15 cellular contexts compared by ENCODE assay signal in genomic region chr6:72559067-72559466, GRCh38.
"Had no signal": no experiment of that assay in that cellular context is flagged by ENCODE, and none has a peak within 500 bp of the region (broad histone marks: within the 10 kb centered on the region; RNA-seq: fewer than 3 reads in every experiment).

No MANE protein-coding gene starts in this region.

- H3K27me3 Mint-ChIP-seq: stimulated activated naive CD8-positive, alpha-beta T cell treated with anti-CD3 and anti-CD28 coated beads, Interleukin-15, amount 100 ng/mL, for 72 hours had no signal

- H3K4me3 Mint-ChIP-seq: activated B cell treated with CpG ODN at 0.5 μM for 24 hours; activated CD8-positive, alpha-beta T cell treated with anti-CD3 and anti-CD28 coated beads for 36 hours; activated T-cell treated with anti-CD3 and anti-CD28 coated beads, Interleukin-2, amount 50 U/mL, for 4 hours; stimulated activated naive CD8-positive, alpha-beta T cell treated with anti-CD3 and anti-CD28 coated beads, Interleukin-15, amount 100 ng/mL, for 72 hours had no signal

- H3K36me3 Mint-ChIP-seq: activated naive CD4-positive, alpha-beta T cell treated with anti-CD3 and anti-CD28 coated beads, Interleukin-2, amount 50 U/mL, for 72 hours had no signal

- H3K36me3 ChIP-seq: cardiac muscle cell, ovary, sigmoid colon, spleen, upper lobe of left lung had no signal

- DNase-seq: activated B cell treated with CpG ODN at 0.5 μM for 24 hours; activated CD4-positive, alpha-beta T cell treated with anti-CD3 and anti-CD28 coated beads for 48 hours; activated CD8-positive, alpha-beta T cell treated with anti-CD3 and anti-CD28 coated beads for 36 hours; activated gamma-delta T cell; activated T-cell treated with anti-CD3 and anti-CD28 coated beads, Interleukin-2, amount 50 U/mL, for 4 hours; foreskin melanocyte; ovary; sigmoid colon; spleen; stimulated activated naive CD8-positive, alpha-beta T cell treated with anti-CD3 and anti-CD28 coated beads, Interleukin-15, amount 100 ng/mL, for 72 hours; testis; upper lobe of left lung had no signal

- H3K9me3 Mint-ChIP-seq: activated B cell treated with CpG ODN at 0.5 μM for 24 hours; activated CD8-positive, alpha-beta T cell treated with anti-CD3 and anti-CD28 coated beads for 36 hours; activated naive CD4-positive, alpha-beta T cell treated with anti-CD3 and anti-CD28 coated beads, Interleukin-2, amount 50 U/mL, for 72 hours; activated T-cell treated with anti-CD3 and anti-CD28 coated beads, Interleukin-2, amount 50 U/mL, for 4 hours; stimulated activated naive CD8-positive, alpha-beta T cell treated with anti-CD3 and anti-CD28 coated beads, Interleukin-15, amount 100 ng/mL, for 72 hours had no signal

- ATAC-seq: activated CD8-positive, alpha-beta T cell treated with anti-CD3 and anti-CD28 coated beads for 36 hours; activated naive CD4-positive, alpha-beta T cell treated with anti-CD3 and anti-CD28 coated beads, Interleukin-2, amount 50 U/mL, for 72 hours; activated T-cell treated with anti-CD3 and anti-CD28 coated beads, Interleukin-2, amount 50 U/mL, for 4 hours; stimulated activated naive CD8-positive, alpha-beta T cell treated with anti-CD3 and anti-CD28 coated beads, Interleukin-15, amount 100 ng/mL, for 72 hours had no signal

- H3K4me3 ChIP-seq: cardiac muscle cell, ovary, sigmoid colon, spleen, testis, upper lobe of left lung had no signal

- H3K27ac ChIP-seq: cardiac muscle cell, epithelial cell of prostate, ovary, sigmoid colon, spleen, testis, upper lobe of left lung had no signal

- H3K4me1 Mint-ChIP-seq: activated B cell treated with CpG ODN at 0.5 μM for 24 hours; stimulated activated naive CD8-positive, alpha-beta T cell treated with anti-CD3 and anti-CD28 coated beads, Interleukin-15, amount 100 ng/mL, for 72 hours had no signal

- H3K27me3 ChIP-seq: cardiac muscle cell, ovary, sigmoid colon, spleen, testis, upper lobe of left lung had no signal

- H3K27ac Mint-ChIP-seq: activated B cell treated with CpG ODN at 0.5 μM for 24 hours; activated CD8-positive, alpha-beta T cell treated with anti-CD3 and anti-CD28 coated beads for 36 hours; activated naive CD4-positive, alpha-beta T cell treated with anti-CD3 and anti-CD28 coated beads, Interleukin-2, amount 50 U/mL, for 72 hours; stimulated activated naive CD8-positive, alpha-beta T cell treated with anti-CD3 and anti-CD28 coated beads, Interleukin-15, amount 100 ng/mL, for 72 hours had no signal

- H3K4me1 ChIP-seq: spleen, testis, upper lobe of left lung had no signal

- H3K9me3 ChIP-seq: ovary, sigmoid colon, spleen, testis, upper lobe of left lung had no signal
